13 cellular contexts compared by ENCODE assay signal in the genomic region with DNA sequence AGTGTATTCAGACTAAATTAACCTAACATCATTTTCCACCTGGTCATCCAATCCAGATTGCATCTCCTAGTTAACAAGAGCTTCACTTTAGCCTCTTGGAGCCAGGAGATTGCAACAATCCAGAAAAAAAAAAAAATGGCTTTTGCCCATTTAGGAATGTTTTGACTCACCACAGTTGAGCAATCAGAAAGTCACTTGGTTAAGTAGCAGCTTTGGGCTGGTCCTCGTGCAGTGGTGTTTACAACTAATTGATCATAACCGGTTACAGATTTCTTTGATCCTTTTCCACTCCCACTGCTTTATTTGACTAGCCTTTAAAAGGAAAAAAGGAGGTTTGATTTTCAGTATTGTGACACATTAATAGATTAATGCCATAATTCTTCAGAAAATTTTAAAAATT.
A peak's percentile ranks its signal among the peaks of the same experiment; 100 is the strongest.
DNase-seq lines count a peak whose midpoint lies in the region; ATAC-seq, FAIRE-seq and TF ChIP-seq lines count a peak whose summit lies in the region.
"Had no signal": no experiment of that assay in that cellular context is flagged by ENCODE, and none has a peak within 500 bp of the region (broad histone marks: within the 10 kb centered on the region; RNA-seq: fewer than 3 reads in every experiment).

No MANE protein-coding gene starts in this region.

- no peak for ATAC-seq in HG02798 (IDR thresholded peaks at IDR 0.05; ENCODE audit: poor library complexity, unreplicated experiment)
- ATAC-seq: K562 had no signal

- H3K27ac Mint-ChIP-seq in endothelial cell (ENCODE audit: unreplicated experiment): no peak overlapping the region
- H3K27ac Mint-ChIP-seq: H9 had no signal

- no peaks in the 10 kb centered on the region for H3K36me3 Mint-ChIP-seq in endothelial cell (ENCODE audit: low read depth, unreplicated experiment)

- no peaks in the 10 kb centered on the region for H3K27me3 ChIP-seq in skeletal muscle satellite cell (ENCODE audit: control insufficient read depth, insufficient read depth, low read length)
- H3K27me3 ChIP-seq: colonic mucosa had no signal

- H3K4me1 Mint-ChIP-seq in endothelial cell (ENCODE audit: unreplicated experiment): peaks cover 5% of the 10 kb centered on the region

- peak overlapping the region; percentile 26 for H3K4me2 ChIP-seq in skeletal muscle satellite cell (ENCODE audit: low read length)

- TF ChIP-seq CTCF in endothelial cell (IDR thresholded peaks at IDR 0.05; ENCODE audit: unreplicated experiment): no peak

- H3K9me3 Mint-ChIP-seq in endothelial cell (ENCODE audit: unreplicated experiment): no peaks in the 10 kb centered on the region
- H3K9me3 Mint-ChIP-seq: H9 had no signal

- no peaks in the 10 kb centered on the region for H3K36me3 ChIP-seq in skeletal muscle satellite cell (ENCODE audit: insufficient read depth, low read length)
- H3K36me3 ChIP-seq: colonic mucosa had no signal

- H3K4me3 ChIP-seq in skeletal muscle satellite cell (ENCODE audit: low read length): no peak overlapping the region
- H3K4me3 ChIP-seq: colonic mucosa, K562 had no signal

- H3K9me3 ChIP-seq in skeletal muscle satellite cell (replicated peaks; ENCODE audit: low read length): no peaks in the 10 kb centered on the region
- H3K9me3 ChIP-seq: colonic mucosa had no signal

- FAIRE-seq in GM19239 (lab: Jason Lieb, UNC): no peak
- FAIRE-seq: K562 had no signal

- H3K27me3 Mint-ChIP-seq in endothelial cell (ENCODE audit: unreplicated experiment): no peaks in the 10 kb centered on the region

- H3K9ac ChIP-seq in skeletal muscle satellite cell (ENCODE audit: low read depth, low read length): no peak overlapping the region

- DNase-seq in NCI-H1092 treated with DMSO at 0.1 percent for 48 hours (lab: John Stamatoyannopoulos, UW) (peak; percentile 57), NCI-H1092 (lab: John Stamatoyannopoulos, UW) (no peak), NCI-H748 treated with DMSO at 0.1 percent for 48 hours (lab: John Stamatoyannopoulos, UW) (peak; percentile 64), fibroblast of peridontal ligament (ENCODE audit: extremely low read depth) (peak; percentile 98), endothelial cell (ENCODE audit: low spot score) (no peak), GM19239 (ENCODE audit: insufficient read length, low spot score) (no peak)
- DNase-seq: colonic mucosa, H9, SIG-M5, substantia nigra had no signal

- peaks cover 21% of the 10 kb centered on the region for H3K4me1 ChIP-seq in skeletal muscle satellite cell (ENCODE audit: control insufficient read depth, insufficient read depth, low read length)
- H3K4me1 ChIP-seq: colonic mucosa had no signal

- H3K4me3 Mint-ChIP-seq in endothelial cell (ENCODE audit: unreplicated experiment): no peak overlapping the region
- H3K4me3 Mint-ChIP-seq: H9 had no signal

Comparison
In these comparisons a context has a peak if more than half of its experiments do, and no peak if none do; other contexts are left out.
1. DNase-seq: peak in NCI-H1092 treated with DMSO at 0.1 percent for 48 hours (single experiment), NCI-H748 treated with DMSO at 0.1 percent for 48 hours (single experiment) and fibroblast of peridontal ligament (single experiment); none in NCI-H1092 (single experiment), endothelial cell (single experiment) and GM19239 (single experiment).